20 cellular contexts compared by ENCODE assay signal in genomic region chr5:161513952-161514351, GRCh38.
"Had no signal": no experiment of that assay in that cellular context is flagged by ENCODE, and none has a peak within 500 bp of the region (broad histone marks: within the 10 kb centered on the region; RNA-seq: fewer than 3 reads in every experiment).

No MANE protein-coding gene starts in this region.

- H3K4me3 ChIP-seq: SJSA1, SK-N-MC had no signal

- H3K27ac ChIP-seq: SJSA1, SK-N-MC had no signal

- DNase-seq: KBM-7, MV-4-11, NCI-H1048, NCI-H1105 treated with DMSO at 0.1 percent for 48 hours, NCI-H1417 treated with DMSO at 0.1 percent for 48 hours, NCI-H146, NCI-H1694 treated with DMSO at 0.1 percent for 48 hours, NCI-H1930, NCI-H2081, NCI-H2107, NCI-H2227 treated with DMSO at 0.1 percent for 48 hours, NCI-H510A, NCI-H524 treated with DMSO at 0.1 percent for 48 hours, NCI-H69, NCI-H774, Right ventricle myocardium superior, RPMI8226, SIG-M5 had no signal
